ENCODE assay signal across 19 cellular contexts in genomic region chr7:26684447-26684846, GRCh38.
DNase-seq lines count a peak whose midpoint lies in the region; TF ChIP-seq lines count a peak whose summit lies in the region.
"Had no signal": no experiment of that assay in that cellular context is flagged by ENCODE, and none has a peak within 500 bp of the region (broad histone marks: within the 10 kb centered on the region; RNA-seq: fewer than 3 reads in every experiment).

No MANE protein-coding gene starts in this region.

- H3K36me3 ChIP-seq in effector memory CD4-positive, alpha-beta T cell (ENCODE audit: control insufficient read depth, insufficient read depth, low read length): no peaks in the 10 kb centered on the region
- H3K36me3 ChIP-seq: BLaER1 had no signal

- H3K27me3 ChIP-seq in effector memory CD4-positive, alpha-beta T cell (replicated peaks; ENCODE audit: control insufficient read depth, insufficient read depth, low read length, poor library complexity, severe bottlenecking): no peaks in the 10 kb centered on the region

- H3K4me3 Mint-ChIP-seq in mesothelial cell of epicardium: peak overlapping the region; percentile 4
- H3K4me3 Mint-ChIP-seq: CD8-positive, alpha-beta memory T cell; GM23338; HFFc6; T-helper 1 cell treated with Interleukin-12 subunit alpha and Interleukin-12 subunit beta and Interleukin-4 antibody, amounts not matched to agents 30 μg/mL and 1 μg/mL, for 36 hours had no signal

- H3K4me3 ChIP-seq in effector memory CD4-positive, alpha-beta T cell (ENCODE audit: insufficient read depth, low read depth, low read length, poor library complexity, severe bottlenecking): no peak overlapping the region
- H3K4me3 ChIP-seq: BLaER1, GM23338 had no signal

- DNase-seq in NCI-H1417 (lab: John Stamatoyannopoulos, UW) (peak in 2 of 3 experiments; percentile 36 to 78), NCI-H1417 treated with DMSO at 0.1 percent for 48 hours (lab: John Stamatoyannopoulos, UW) (no peak), NCI-H2029 (lab: John Stamatoyannopoulos, UW) (peak; percentile 53), NCI-H774 (lab: John Stamatoyannopoulos, UW) (peak; percentile 55), mesothelial cell of epicardium (ENCODE audit: low spot score in 2 of 2, unreplicated experiment in 2 of 2) (no peak), UCSD-AML1 (lab: John Stamatoyannopoulos, UW; ENCODE audit: unreplicated experiment) (no peak), GDM1 (lab: John Stamatoyannopoulos, UW) (no peak)
- DNase-seq in effector memory CD4-positive, alpha-beta T cell: no peak
- DNase-seq: 8988T; CD8-positive, alpha-beta memory T cell; HFFc6; MM.1S; NCI-H2171; NCI-H526; Right ventricle myocardium superior had no signal

- TF ChIP-seq CTCF in mesothelial cell of epicardium (IDR thresholded peaks at IDR 0.05; ENCODE audit: unreplicated experiment): no peak

- H3K9me3 Mint-ChIP-seq in mesothelial cell of epicardium: no peaks in the 10 kb centered on the region
- H3K9me3 Mint-ChIP-seq: CD8-positive, alpha-beta memory T cell; GM23338; HFFc6; T-helper 1 cell treated with Interleukin-12 subunit alpha and Interleukin-12 subunit beta and Interleukin-4 antibody, amounts not matched to agents 30 μg/mL and 1 μg/mL, for 36 hours had no signal

- no peaks in the 10 kb centered on the region for H3K9me3 ChIP-seq in effector memory CD4-positive, alpha-beta T cell (ENCODE audit: control insufficient read depth, low read length)
- H3K9me3 ChIP-seq: BLaER1 had no signal

- H3K27ac ChIP-seq in effector memory CD4-positive, alpha-beta T cell (ENCODE audit: insufficient read depth, low read length, poor library complexity, severe bottlenecking): no peak overlapping the region
- H3K27ac ChIP-seq: BLaER1, KMS-11 had no signal

- H3K27ac Mint-ChIP-seq in mesothelial cell of epicardium: peak overlapping the region; percentile 91
- H3K27ac Mint-ChIP-seq: CD8-positive, alpha-beta memory T cell; GM23338; HFFc6; T-helper 1 cell treated with Interleukin-12 subunit alpha and Interleukin-12 subunit beta and Interleukin-4 antibody, amounts not matched to agents 30 μg/mL and 1 μg/mL, for 36 hours had no signal

- H3K27me3 Mint-ChIP-seq in mesothelial cell of epicardium (ENCODE audit: low read depth): no peaks in the 10 kb centered on the region

- H3K36me3 Mint-ChIP-seq in mesothelial cell of epicardium: no peaks in the 10 kb centered on the region
- H3K36me3 Mint-ChIP-seq: CD8-positive, alpha-beta memory T cell had no signal

- H3K4me1 Mint-ChIP-seq in mesothelial cell of epicardium: peaks cover 80% of the 10 kb centered on the region
- H3K4me1 Mint-ChIP-seq: CD8-positive, alpha-beta memory T cell had no signal

- no peaks in the 10 kb centered on the region for H3K4me1 ChIP-seq in effector memory CD4-positive, alpha-beta T cell (ENCODE audit: control insufficient read depth, insufficient read depth, low read length, poor library complexity, severe bottlenecking)

Comparison
In these comparisons a context has a peak if more than half of its experiments do, and no peak if none do; other contexts are left out.
1. DNase-seq: peak in NCI-H1417 (2 of 3), NCI-H2029 (single experiment) and NCI-H774 (single experiment); none in NCI-H1417 treated with DMSO at 0.1 percent for 48 hours (single experiment), mesothelial cell of epicardium (0 of 2), UCSD-AML1 (single experiment), effector memory CD4-positive, alpha-beta T cell (0 of 3) and GDM1 (single experiment).